15 cellular contexts compared by ENCODE assay signal in genomic region chr1:232901255-232901654, GRCh38. TPM values are rescaled to one million over a fixed set of nuclear protein-coding genes. Genes with fewer than 3 reads are reported as not detected.
DNase-seq lines count a peak whose midpoint lies in the region; ATAC-seq and TF ChIP-seq lines count a peak whose summit lies in the region.
"Had no signal": no experiment of that assay in that cellular context is flagged by ENCODE, and none has a peak within 500 bp of the region (broad histone marks: within the 10 kb centered on the region; RNA-seq: fewer than 3 reads in every experiment).

No MANE protein-coding gene starts in this region.

- H4K20me1 ChIP-seq in MM.1S (ENCODE audit: insufficient read depth, low read length): no peaks in the 10 kb centered on the region

- no peak overlapping the region for H3K27ac ChIP-seq in MM.1S (ENCODE audit: low read length)
- no peak overlapping the region for H3K27ac ChIP-seq in left lung
- H3K27ac ChIP-seq in thyroid gland: peak overlapping the region; percentile 18 to 46 (median 35)
- H3K27ac ChIP-seq in RWPE1: no peak overlapping the region
- no peak overlapping the region for H3K27ac ChIP-seq in substantia nigra (ENCODE audit: low read depth, low read length, poor library complexity, severe bottlenecking)
- H3K27ac ChIP-seq: ovary had no signal

- peaks cover 4% of the 10 kb centered on the region for H3K27me3 Mint-ChIP-seq in activated naive CD4-positive, alpha-beta T cell treated with anti-CD3 and anti-CD28 coated beads, Interleukin-2, amount 10 ng/mL, durations not matched to agents 7 days and 5 days
- no peaks in the 10 kb centered on the region for H3K27me3 Mint-ChIP-seq in activated naive CD4-positive, alpha-beta T cell treated with anti-CD3 and anti-CD28 coated beads for 36 hours (ENCODE audit: low read depth)

- no peaks in the 10 kb centered on the region for H3K79me2 ChIP-seq in MM.1S (ENCODE audit: low read length)

- no peak for TF ChIP-seq POLR2A in thyroid gland (IDR thresholded peaks at IDR 0.05)

- peak; percentile 69 for ATAC-seq in left lung
- ATAC-seq: activated CD4-positive, CD25-positive, alpha-beta regulatory T cell treated with anti-CD3 and anti-CD28 coated beads, Interleukin-2, amount 50 U/mL, for 24 hours; T-cell had no signal

- TF ChIP-seq CTCF in MM.1S (IDR thresholded peaks at IDR 0.05; ENCODE audit: low read length) (no peak), left lung (IDR thresholded peaks at IDR 0.05) (no peak), thyroid gland (IDR thresholded peaks at IDR 0.05) (no peak), RWPE1 (conservative IDR thresholded peaks at IDR 0.05; ENCODE audit: low read depth) (no peak)

- H3K4me3 ChIP-seq in MM.1S (ENCODE audit: low read length) (no peak overlapping the region), left lung (no peak overlapping the region), thyroid gland (replicated peaks in 1 of 3) (no peak overlapping the region)
- H3K4me3 ChIP-seq: ovary had no signal

- H3K4me2 ChIP-seq in MM.1S (ENCODE audit: low read depth, low read length): peak overlapping the region; percentile 7; the same call in 1 of the 2 replicates

- H3K9me3 ChIP-seq in MM.1S (replicated peaks; ENCODE audit: insufficient read depth, low read length) (no peaks in the 10 kb centered on the region), left lung (no peaks in the 10 kb centered on the region), thyroid gland (no peaks in the 10 kb centered on the region)
- H3K9me3 ChIP-seq: ovary had no signal

- no peak overlapping the region for H2AFZ ChIP-seq in MM.1S (ENCODE audit: low read length)

- peaks cover 16% of the 10 kb centered on the region for H3K4me1 ChIP-seq in MM.1S (ENCODE audit: low read length)
- peaks cover 0 to 4% of the 10 kb centered on the region in 2 donors for H3K4me1 ChIP-seq in left lung
- H3K4me1 ChIP-seq in thyroid gland: peaks cover 0 to 14% of the 10 kb centered on the region in 2 donors

- H3K36me3 ChIP-seq in MM.1S (replicated peaks; ENCODE audit: insufficient read depth, low read length) (no peaks in the 10 kb centered on the region), left lung (no peaks in the 10 kb centered on the region), thyroid gland (no peaks in the 10 kb centered on the region)
- H3K36me3 ChIP-seq: ovary had no signal

- H3K27ac Mint-ChIP-seq in activated naive CD4-positive, alpha-beta T cell treated with anti-CD3 and anti-CD28 coated beads, Interleukin-2, amount 10 ng/mL, durations not matched to agents 7 days and 5 days: peak overlapping the region; percentile 55
- H3K27ac Mint-ChIP-seq in activated naive CD4-positive, alpha-beta T cell treated with anti-CD3 and anti-CD28 coated beads for 36 hours: no peak overlapping the region

- no peaks in the 10 kb centered on the region for H3K9me3 Mint-ChIP-seq in activated naive CD4-positive, alpha-beta T cell treated with anti-CD3 and anti-CD28 coated beads, Interleukin-2, amount 10 ng/mL, durations not matched to agents 7 days and 5 days
- H3K9me3 Mint-ChIP-seq in activated naive CD4-positive, alpha-beta T cell treated with anti-CD3 and anti-CD28 coated beads for 36 hours: no peaks in the 10 kb centered on the region
- H3K9me3 Mint-ChIP-seq: T-cell had no signal

- peaks cover 37% of the 10 kb centered on the region for H3K4me1 Mint-ChIP-seq in activated naive CD4-positive, alpha-beta T cell treated with anti-CD3 and anti-CD28 coated beads, Interleukin-2, amount 10 ng/mL, durations not matched to agents 7 days and 5 days
- H3K4me1 Mint-ChIP-seq in activated naive CD4-positive, alpha-beta T cell treated with anti-CD3 and anti-CD28 coated beads for 36 hours (ENCODE audit: low read depth): peaks cover 14% of the 10 kb centered on the region

- POLR2A ChIA-PET in RWPE1 (lab: Yijun Ruan, JAX; ENCODE audit: low non-redundant PET): no interaction called here

- CTCF ChIA-PET in activated naive CD4-positive, alpha-beta T cell treated with anti-CD3 and anti-CD28 coated beads, Interleukin-2, amount 10 ng/mL, durations not matched to agents 7 days and 5 days (lab: Charles Lee): no interaction called here
- CTCF ChIA-PET in activated naive CD4-positive, alpha-beta T cell treated with anti-CD3 and anti-CD28 coated beads for 36 hours (lab: Charles Lee): no interaction called here
- CTCF ChIA-PET in RWPE1 (lab: Yijun Ruan, JAX): no interaction called here

- WGBS in thyroid gland, 2 donors: 32 to 39% methylated on average over 4 of the region's 4 CpGs

- H3K9me2 ChIP-seq in MM.1S (replicated peaks; ENCODE audit: insufficient read depth, low read length): no peaks in the 10 kb centered on the region

- H3K36me3 Mint-ChIP-seq in activated naive CD4-positive, alpha-beta T cell treated with anti-CD3 and anti-CD28 coated beads, Interleukin-2, amount 10 ng/mL, durations not matched to agents 7 days and 5 days: no peaks in the 10 kb centered on the region
- no peaks in the 10 kb centered on the region for H3K36me3 Mint-ChIP-seq in activated naive CD4-positive, alpha-beta T cell treated with anti-CD3 and anti-CD28 coated beads for 36 hours (ENCODE audit: low read depth)
- H3K36me3 Mint-ChIP-seq: T-cell had no signal

- H3K4me3 Mint-ChIP-seq in activated naive CD4-positive, alpha-beta T cell treated with anti-CD3 and anti-CD28 coated beads, Interleukin-2, amount 10 ng/mL, durations not matched to agents 7 days and 5 days: no peak overlapping the region
- no peak overlapping the region for H3K4me3 Mint-ChIP-seq in activated naive CD4-positive, alpha-beta T cell treated with anti-CD3 and anti-CD28 coated beads for 36 hours

- H3F3A ChIP-seq in MM.1S (ENCODE audit: insufficient read depth, low read length): peaks cover 9% of the 10 kb centered on the region

- H3K27me3 ChIP-seq in MM.1S (replicated peaks; ENCODE audit: insufficient read depth, low read length): peaks cover 19% of the 10 kb centered on the region
- no peaks in the 10 kb centered on the region for H3K27me3 ChIP-seq in left lung
- H3K27me3 ChIP-seq in thyroid gland: no peaks in the 10 kb centered on the region
- H3K27me3 ChIP-seq: ovary had no signal

- intact Hi-C loops in activated naive CD4-positive, alpha-beta T cell treated with anti-CD3 and anti-CD28 coated beads for 36 hours (cut with micrococcal nuclease): no loop called here
- intact Hi-C loops in left lung (cut with DNase I): no loop called here
- intact Hi-C loops in thyroid gland (cut with DNase I): no loop called here

- no peak overlapping the region for H3K9ac ChIP-seq in MM.1S (ENCODE audit: low read length)

- DNase-seq in activated naive CD4-positive, alpha-beta T cell treated with anti-CD3 and anti-CD28 coated beads, Interleukin-2, amount 10 ng/mL, durations not matched to agents 7 days and 5 days: no peak
- no peak for DNase-seq in activated naive CD4-positive, alpha-beta T cell treated with anti-CD3 and anti-CD28 coated beads for 36 hours
- peak; percentile 84 for DNase-seq in MM.1S
- DNase-seq in left lung: no peak
- DNase-seq in thyroid gland: peak; percentile 25 to 26
- DNase-seq in RWPE1 (ENCODE audit: low spot score): no peak
- no peak for DNase-seq in substantia nigra (lab: John Stamatoyannopoulos, UW)
- no peak for DNase-seq in AG08395 (ENCODE audit: low spot score)
- DNase-seq: activated T-cell treated with anti-CD3 and anti-CD28 coated beads, Interleukin-2, amount 50 U/mL, for 1 hour; foreskin fibroblast; NCI-H1694 treated with DMSO at 0.1 percent for 48 hours; NCI-H446 treated with DMSO at 0.1 percent for 48 hours; ovary; T-cell had no signal

RNA-seq across cellular contexts. Expression of gene NTPCR, which starts 49.2 kb away (rescaled TPM):
- total RNA-seq in activated naive CD4-positive, alpha-beta T cell treated with anti-CD3 and anti-CD28 coated beads for 36 hours: 10 to 100 TPM; 53.1 TPM
- total RNA-seq in left lung (10 to 100 TPM; 35.1 to 36.3 TPM), thyroid gland (10 to 100 TPM; 32.3 to 53.5 (median 43.5) TPM)

Comparison
In these comparisons a context has a peak if more than half of its experiments do, and no peak if none do; other contexts are left out.
1. DNase-seq: peak in MM.1S (single experiment) and thyroid gland (2 of 2); none in activated naive CD4-positive, alpha-beta T cell treated with anti-CD3 and anti-CD28 coated beads, Interleukin-2, amount 10 ng/mL, durations not matched to agents 7 days and 5 days (single experiment), activated naive CD4-positive, alpha-beta T cell treated with anti-CD3 and anti-CD28 coated beads for 36 hours (single experiment), left lung (0 of 2), RWPE1 (single experiment), substantia nigra (0 of 49) and AG08395 (single experiment).
2. H3K27ac ChIP-seq: peak in thyroid gland (3 of 3); none in MM.1S (single experiment), left lung (0 of 2), RWPE1 (single experiment) and substantia nigra (single experiment).